ENCODE assay signal across 10 cellular contexts in the genomic region with DNA sequence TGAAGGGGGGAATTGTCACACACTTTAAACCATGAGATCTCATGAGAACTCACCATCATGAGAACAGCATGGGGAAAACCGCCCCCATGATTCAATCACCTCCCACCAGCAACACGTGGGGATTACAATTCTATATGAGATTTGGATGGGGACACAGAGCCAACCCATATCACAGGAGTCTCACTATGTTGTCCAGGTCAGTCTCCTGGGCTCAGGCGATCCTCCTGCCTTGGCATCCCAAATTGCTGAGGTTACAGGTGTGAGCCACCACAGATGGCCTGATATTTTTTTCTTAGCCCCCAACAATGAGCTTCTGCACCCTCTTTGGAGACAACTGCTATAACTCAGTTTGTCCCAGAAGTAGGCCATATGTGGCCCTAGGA. TPM values are rescaled to one million over a fixed set of nuclear protein-coding genes. Genes with fewer than 3 reads are reported as not detected.
DNase-seq lines count a peak whose midpoint lies in the region; ATAC-seq, FAIRE-seq and TF ChIP-seq lines count a peak whose summit lies in the region.
"Had no signal": no experiment of that assay in that cellular context is flagged by ENCODE, and none has a peak within 500 bp of the region (broad histone marks: within the 10 kb centered on the region; RNA-seq: fewer than 3 reads in every experiment).

No MANE protein-coding gene starts in this region.

- WGBS in IMR-90 (ENCODE audit: extremely low coverage in 2 of 2, insufficient read length in 1 of 2), 2 experiments: no CpG with 5 or more reads among the region's 3 CpGs
- 76% methylated on average over 3 of the region's 3 CpGs for WGBS in K562 (ENCODE audit: insufficient coverage, low coverage, missing lambda C conversion rate)

- H4K20me1 ChIP-seq in IMR-90 (ENCODE audit: insufficient read depth, low read length) (no peaks in the 10 kb centered on the region), K562 (replicated peaks; ENCODE audit: control insufficient read depth, insufficient read depth, low read length) (no peaks in the 10 kb centered on the region)

- H3K27me3 ChIP-seq in IMR-90 (ENCODE audit: control insufficient read depth, insufficient read depth, low read length) (no peaks in the 10 kb centered on the region), K562 (ENCODE audit: control insufficient read depth in 2 of 2, insufficient read depth in 2 of 2, low read length in 2 of 2) (peaks cover 0 to 2% of the 10 kb centered on the region in 2 experiments; a peak in 2 of 5 replicates), BE2C (no peaks in the 10 kb centered on the region; the same call in 1 of the 2 replicates)

- H3K9me3 ChIP-seq in IMR-90 (ENCODE audit: control insufficient read depth, insufficient read depth, low read length) (no peaks in the 10 kb centered on the region), K562 (replicated peaks; ENCODE audit: control insufficient read depth, insufficient read depth, low read depth, low read length) (no peaks in the 10 kb centered on the region), BE2C (no peaks in the 10 kb centered on the region)
- H3K9me3 ChIP-seq: psoas muscle had no signal

- peak overlapping the region; percentile 17; the same call in 1 of the 2 replicates for H3K4ac ChIP-seq in IMR-90 (ENCODE audit: low read depth, low read length)

- H3K4me1 Mint-ChIP-seq in CD14-positive monocyte: peaks cover 27% of the 10 kb centered on the region
- H3K4me1 Mint-ChIP-seq in naive thymus-derived CD8-positive, alpha-beta T cell: peaks cover 12 to 49% (median 38%) of the 10 kb centered on the region in 4 donors

- 0 out of 2 replicates have a peak overlapping the region, but pooled peaks have one; percentile 12 for H2BK120ac ChIP-seq in IMR-90 (ENCODE audit: low read depth, low read length)

- H3K9ac ChIP-seq in IMR-90 (ENCODE audit: low read depth, low read length) (no peak overlapping the region), K562 (ENCODE audit: insufficient read depth in 1 of 2, low read depth in 2 of 2, low read length in 2 of 2) (no peak overlapping the region)

- H3K4me2 ChIP-seq in IMR-90 (ENCODE audit: low read depth, low read length) (no peak overlapping the region), K562 (ENCODE audit: insufficient read depth, low read length) (peak overlapping the region; percentile 73)

- peak overlapping the region; percentile 2 to 64; a peak in 2 of 4 replicates for H4K8ac ChIP-seq in IMR-90 (ENCODE audit: low read depth in 2 of 2, low read length in 2 of 2)

- H3K23ac ChIP-seq in IMR-90 (ENCODE audit: low read depth, low read length): no peak overlapping the region

- H3K9me1 ChIP-seq in IMR-90 (ENCODE audit: insufficient read depth, low read length): no peaks in the 10 kb centered on the region; the same call in 1 of the 2 replicates
- no peaks in the 10 kb centered on the region for H3K9me1 ChIP-seq in K562 (ENCODE audit: control insufficient read depth, insufficient read depth, low read length)

- BruUV-seq in IMR-90 (replicated peaks; lab: Mats Ljungman, UMichigan): no TSS peak
- BruUV-seq in K562 (replicated peaks; lab: Mats Ljungman, UMichigan): no TSS peak

- no peak overlapping the region for H4K5ac ChIP-seq in IMR-90 (ENCODE audit: low read depth, low read length)

- no peak for TF ChIP-seq EP300 in K562 (IDR thresholded peaks at IDR 0.05; ENCODE audit: low read length)

- H3K14ac ChIP-seq in IMR-90 (replicated peaks; ENCODE audit: low read depth, low read length): no peak overlapping the region

- no peak overlapping the region for H2AK9ac ChIP-seq in IMR-90 (replicated peaks; ENCODE audit: low read depth, low read length, poor library complexity)

- dilution Hi-C loops in IMR-90 (cut with HindIII; ENCODE audit: low sequenced_read_pairs, unreplicated experiment): no loop called here

- TF ChIP-seq POLR2A in IMR-90 (IDR thresholded peaks at IDR 0.05; ENCODE audit: low read depth, low read length): no peak
- TF ChIP-seq POLR2A in K562 (conservative IDR thresholded peaks at IDR 0.05): no peak

- 0 out of 2 replicates have a peak overlapping the region, but pooled peaks have one; percentile 15 for H2AK5ac ChIP-seq in IMR-90 (ENCODE audit: low read depth, low read length)

- peaks cover 2% of the 10 kb centered on the region for H3K36me3 ChIP-seq in IMR-90 (ENCODE audit: control insufficient read depth, insufficient read depth, low read length)
- H3K36me3 ChIP-seq in K562 (ENCODE audit: control insufficient read depth, insufficient read depth, low read length): no peaks in the 10 kb centered on the region
- no peaks in the 10 kb centered on the region for H3K36me3 ChIP-seq in BE2C

- TF ChIP-seq RAD21 in IMR-90 (IDR thresholded peaks at IDR 0.05; ENCODE audit: low read length) (no peak), K562 (CRISPR knock-in tag; conservative IDR thresholded peaks at IDR 0.05 in 1 of 2, IDR thresholded peaks at IDR 0.05 in 1 of 2) (no peak)

- no peak overlapping the region for H4K91ac ChIP-seq in IMR-90 (ENCODE audit: insufficient read depth, low read depth, low read length)

- intact Hi-C loops in CD14-positive monocyte (cut with micrococcal nuclease): loop anchor here (5.0 kb wide), 1 partner anchor 35 kb away; no protein-coding TSS in a partner anchor
- intact Hi-C loops in IMR-90 (cut with micrococcal nuclease): no loop called here
- intact Hi-C loops in K562 (cut with micrococcal nuclease): no loop called here

- H3K27me3 Mint-ChIP-seq in CD14-positive monocyte (ENCODE audit: low read depth in 3 of 3): peaks cover 0 to 3% (median 0%) of the 10 kb centered on the region in 3 donors
- no peaks in the 10 kb centered on the region for H3K27me3 Mint-ChIP-seq in naive thymus-derived CD8-positive, alpha-beta T cell

- no peaks in the 10 kb centered on the region for H3K79me1 ChIP-seq in IMR-90 (ENCODE audit: low read depth in 1 of 2, low read length in 2 of 2)

- H3K27ac Mint-ChIP-seq in CD14-positive monocyte: peak overlapping the region; percentile 95 to 98 (median 97)
- H3K27ac Mint-ChIP-seq in naive thymus-derived CD8-positive, alpha-beta T cell: peak overlapping the region; percentile 79 to 99 (median 97)

- H3K9me3 Mint-ChIP-seq in CD14-positive monocyte: peaks cover 0 to 2% (median 0%) of the 10 kb centered on the region in 7 donors
- H3K9me3 Mint-ChIP-seq in naive thymus-derived CD8-positive, alpha-beta T cell: peaks cover 0 to 2% (median 0%) of the 10 kb centered on the region in 9 donors

- DNase-seq in CD14-positive monocyte (ENCODE audit: low spot score) (no peak), IMR-90 (no peak), K562 (ENCODE audit: extremely low read depth in 1 of 4, low spot score in 3 of 4) (no peak), middle frontal gyrus (ENCODE audit: extremely low spot score, low spot score) (no peak), mesenteric fat pad (ENCODE audit: low spot score) (no peak), BE2C (no peak)
- no peak for DNase-seq in naive thymus-derived CD8-positive, alpha-beta T cell
- DNase-seq in stimulated activated CD4-positive, alpha-beta T cell treated with anti-CD3 and anti-CD28 coated beads, Interleukin-2, amount 100 ng/mL, for 24 hours: no peak
- DNase-seq: NCI-H2171 had no signal

- H3K56ac ChIP-seq in IMR-90 (ENCODE audit: extremely low read depth, insufficient read depth, low read length): no peak overlapping the region

- H2BK5ac ChIP-seq in IMR-90 (ENCODE audit: low read depth, low read length, poor library complexity, severe bottlenecking): no peak overlapping the region

- in situ Hi-C loops in IMR-90 (cut with MboI; ENCODE audit: low sequenced_read_pairs) (no loop called here), K562 (cut with MboI) (no loop called here)

- peaks cover 2% of the 10 kb centered on the region; the same call in 1 of the 2 replicates for H3K4me1 ChIP-seq in IMR-90 (ENCODE audit: control insufficient read depth, insufficient read depth, low read length)
- peaks cover 4 to 16% of the 10 kb centered on the region in 2 experiments; a peak in 4 of 5 replicates for H3K4me1 ChIP-seq in K562 (replicated peaks in 1 of 2; ENCODE audit: control insufficient read depth in 2 of 2, insufficient read depth in 2 of 2, low read length in 2 of 2)
- no peaks in the 10 kb centered on the region for H3K4me1 ChIP-seq in BE2C
- H3K4me1 ChIP-seq: psoas muscle had no signal

- H3K27ac ChIP-seq in IMR-90 (ENCODE audit: insufficient read depth, low read length) (no peak overlapping the region), K562 (ENCODE audit: extremely low read depth, low read depth, low read length) (peak overlapping the region; percentile 52; the same call in 2 of the 3 replicates)
- H3K27ac ChIP-seq: psoas muscle had no signal

- H3K4me3 ChIP-seq in IMR-90 (ENCODE audit: insufficient read depth, low read depth, low read length) (no peak overlapping the region), K562 (no peak overlapping the region), BE2C (ENCODE audit: low read depth, low read length) (no peak overlapping the region)
- H3K4me3 ChIP-seq: psoas muscle had no signal

- TF ChIP-seq CTCF in CD14-positive monocyte (IDR thresholded peaks at IDR 0.05) (no peak), IMR-90 (conservative IDR thresholded peaks at IDR 0.05; ENCODE audit: low read depth, low read length) (no peak), K562 (IDR thresholded peaks at IDR 0.05 in 2 of 3, conservative IDR thresholded peaks at IDR 0.05 in 1 of 3; ENCODE audit: insufficient read depth in 2 of 3, low read depth in 1 of 3, low read length in 3 of 3) (no peak), BE2C (IDR thresholded peaks at IDR 0.05; ENCODE audit: low read depth, low read length) (no peak)

- H2BK15ac ChIP-seq in IMR-90 (ENCODE audit: low read depth, low read length): no peak overlapping the region

- FAIRE-seq in K562 (lab: Jason Lieb, UNC): no peak

- no peak for ATAC-seq in IMR-90 (ENCODE audit: low read depth)
- no peak for ATAC-seq in K562
- no peak for ATAC-seq in naive thymus-derived CD8-positive, alpha-beta T cell

- H2AFZ ChIP-seq in IMR-90 (replicated peaks; ENCODE audit: low read length, poor library complexity) (no peak overlapping the region), K562 (ENCODE audit: low read depth, low read length) (peak overlapping the region; percentile 95)

- peak overlapping the region; percentile 78 to 87 for H3K4me3 Mint-ChIP-seq in CD14-positive monocyte
- H3K4me3 Mint-ChIP-seq in naive thymus-derived CD8-positive, alpha-beta T cell: peak overlapping the region; percentile 71 to 89 (median 82)

- peaks cover 15 to 37% of the 10 kb centered on the region in 2 donors for H3K36me3 Mint-ChIP-seq in CD14-positive monocyte
- peaks cover 0 to 9% (median 6%) of the 10 kb centered on the region in 3 donors for H3K36me3 Mint-ChIP-seq in naive thymus-derived CD8-positive, alpha-beta T cell

- CTCF ChIA-PET in IMR-90 (lab: Yijun Ruan, JAX) (no interaction called here), K562 (lab: Yijun Ruan, JAX; ENCODE audit: low intra/inter-chr PET ratio) (no interaction called here)

- no peak overlapping the region for H2BK20ac ChIP-seq in IMR-90 (ENCODE audit: low read depth, low read length)

- POLR2A ChIA-PET in IMR-90 (lab: Charles Lee; ENCODE audit: unreplicated experiment) (no interaction called here), K562 (lab: Yijun Ruan, JAX) (interaction anchor here (0.8 to 1.0 kb wide), 2 partner anchors 10 to 11 kb away, joined by 4 to 7 read pairs; no protein-coding TSS in a partner anchor)
- POLR2A ChIA-PET in naive thymus-derived CD8-positive, alpha-beta T cell (lab: Charles Lee): interaction anchor here (0.9 to 5.8 kb wide), 9 partner anchors 8 to 238 kb away, joined by 3 to 207 read pairs (median 5); a partner anchor contains a TSS

- H3K79me2 ChIP-seq in K562 (ENCODE audit: control insufficient read depth, insufficient read depth, low read length): no peaks in the 10 kb centered on the region

- no peak overlapping the region for H3K18ac ChIP-seq in IMR-90 (ENCODE audit: low read depth, low read length)

RNA-seq across cellular contexts. Expression of a gene that starts 22.5 kb away (rescaled TPM):
- polyA plus RNA-seq in CD14-positive monocyte: 10 to 100 TPM; 16.3 to 27.6 TPM
- total RNA-seq in IMR-90 (2012; rRNA removed): 23.5 and 39.4 TPM in 2 replicates
- polyA plus RNA-seq in IMR-90 (2012; rRNA removed): 11.1 and 14.0 TPM in 2 replicates
- polyA plus RNA-seq in IMR-90 (2012; cell fraction: cytosol; rRNA removed): 1.3 and 1.9 TPM in 2 replicates
- polyA plus RNA-seq in IMR-90 (2012; cell fraction: nucleus; rRNA removed; ENCODE audit: low replicate concordance): 2.8 and 23.9 TPM in 2 replicates
- total RNA-seq in K562 (2011; cell fraction: chromatin; rRNA removed; ENCODE audit: low replicate concordance): 69.1 and 213 TPM in 2 replicates
- total RNA-seq in K562 (2011; cell fraction: nucleolus; rRNA removed): 39.4 and 52.0 TPM in 2 replicates
- total RNA-seq in K562 (2011; cell fraction: nucleoplasm; rRNA removed): 78.0 and 101 TPM in 2 replicates
- total RNA-seq in K562 (2014; rRNA removed): 34.5 and 48.6 TPM in 2 replicates
- total RNA-seq in K562 (2014; rRNA removed; fragmentation: Illumina TruSeq; extraction: Trizol): 53.7 and 61.1 TPM in 2 replicates
- total RNA-seq in K562 (2015; rRNA removed; fragmentation: Illumina TruSeq; extraction: Trizol): 46.0 and 52.1 TPM in 2 replicates
- 29.5 and 36.1 TPM in 2 replicates for total RNA-seq in K562 (2021)
- polyA plus RNA-seq in K562 (2011; rRNA removed): 34.6 and 43.4 TPM in 2 replicates
- 4.9 and 13.5 TPM in 2 replicates for polyA plus RNA-seq in K562 (2011; cell fraction: cytosol; rRNA removed)
- polyA plus RNA-seq in K562 (2011; cell fraction: nucleus; rRNA removed): 19.9 and 29.4 TPM in 2 replicates
- 16.6 and 19.7 TPM in 2 replicates for polyA plus RNA-seq in K562 (2012)
- 30.0 and 36.0 TPM in 2 replicates for polyA plus RNA-seq in K562 (2014; fragmentation: Illumina TruSeq; extraction: Trizol)
- 10 to 100 TPM; 12.7 to 20.5 TPM for polyA plus RNA-seq in K562 (2014; fragmentation: Nextera tagmentation; extraction: Ambion mirVana)
- polyA plus RNA-seq in K562 (2014; rRNA removed): 26.1 and 30.6 TPM in 2 replicates
- 86.5 and 93.2 TPM in 2 replicates for polyA minus RNA-seq in K562 (2011; rRNA and poly(A)+ RNA removed)
- 19.8 and 24.6 TPM in 2 replicates for polyA minus RNA-seq in K562 (2011; cell fraction: cytosol; rRNA and poly(A)+ RNA removed)
- 31.8 and 54.8 TPM in 2 replicates for polyA minus RNA-seq in K562 (2011; cell fraction: nucleus; rRNA and poly(A)+ RNA removed)
- total RNA-seq in naive thymus-derived CD8-positive, alpha-beta T cell: 10 to 100 TPM; 80.7 to 93.6 TPM
- 10 to 100 TPM; 21.6 to 30.3 (median 27.7) TPM for polyA plus RNA-seq in naive thymus-derived CD8-positive, alpha-beta T cell
- 27.0 TPM for total RNA-seq in mesenteric fat pad
- polyA plus RNA-seq in BE2C (2012; ENCODE audit: insufficient read depth, insufficient read length, low read depth): 11.7 TPM

Comparison
In these comparisons a context has a peak if more than half of its experiments do, and no peak if none do; other contexts are left out.
1. intact Hi-C loops: an anchor here in CD14-positive monocyte (5.0 kb wide); none called in IMR-90 and K562.